1 cellular context compared by ENCODE assay signal in genomic region chr1:226125097-226125630, GRCh38.
TF ChIP-seq lines count a peak whose summit lies in the region.

No MANE protein-coding gene starts in this region.

TF ChIP-seq in HepG2, 621 proteins besides CTCF, POLR2A, EP300 and RAD21 (continued from another document):
- TF ChIP-seq ZBTB46 (CRISPR knock-in tag; IDR thresholded peaks at IDR 0.05; ENCODE audit: borderline replicate concordance) (no peak), ZNF839 (CRISPR knock-in tag; IDR thresholded peaks at IDR 0.05; ENCODE audit: borderline replicate concordance) (peak; percentile 60; the same call in 1 of the 2 replicates), MTA1 (CRISPR knock-in tag; IDR thresholded peaks at IDR 0.05; ENCODE audit: borderline replicate concordance) (no peak), KDM3A (CRISPR knock-in tag; IDR thresholded peaks at IDR 0.05; ENCODE audit: low read depth) (no peak), RFXANK (CRISPR knock-in tag; IDR thresholded peaks at IDR 0.05) (no peak), SNRNP70 (IDR thresholded peaks at IDR 0.05; ENCODE audit: low read depth, low read length) (no peak), ZBTB10 (CRISPR knock-in tag; IDR thresholded peaks at IDR 0.05; ENCODE audit: borderline replicate concordance) (no peak), ZNF572 (CRISPR knock-in tag; IDR thresholded peaks at IDR 0.05) (no peak), RFXAP (CRISPR knock-in tag; IDR thresholded peaks at IDR 0.05; ENCODE audit: borderline replicate concordance) (0 out of 2 replicates have a peak, but pooled peaks have one; percentile 30), ZNF672 (CRISPR knock-in tag; IDR thresholded peaks at IDR 0.05) (no peak), PBX3 (CRISPR knock-in tag; IDR thresholded peaks at IDR 0.05; ENCODE audit: borderline replicate concordance) (no peak), ZNF629 (CRISPR knock-in tag; conservative IDR thresholded peaks at IDR 0.05) (no peak), ARID4A (CRISPR knock-in tag; IDR thresholded peaks at IDR 0.05; ENCODE audit: borderline replicate concordance) (peak; percentile 36; the same call in 1 of the 2 replicates), KMT2B (CRISPR knock-in tag; IDR thresholded peaks at IDR 0.05) (no peak), ZNF263 (CRISPR knock-in tag; IDR thresholded peaks at IDR 0.05) (0 out of 2 replicates have a peak, but pooled peaks have one; percentile 31), TCF7L2 (IDR thresholded peaks at IDR 0.05; ENCODE audit: low read depth, low read length) (no peak), ZNF574 (CRISPR knock-in tag; IDR thresholded peaks at IDR 0.05) (no peak; the same call in 1 of the 2 replicates), U2AF2 (IDR thresholded peaks at IDR 0.05; ENCODE audit: low read depth, low read length) (no peak), ZNF335 (CRISPR knock-in tag; IDR thresholded peaks at IDR 0.05) (0 out of 2 replicates have a peak, but pooled peaks have one; percentile 23)
